Comparison of ENCODE assay signal across 1 cellular context in genomic region chr13:44238011-44238421, GRCh38.
TF ChIP-seq lines count a peak whose summit lies in the region.

No MANE protein-coding gene starts in this region.

TF ChIP-seq in liver, 16 proteins besides CTCF, POLR2A, EP300 and RAD21 (continued from another document):
- TF ChIP-seq REST (IDR thresholded peaks at IDR 0.05) (no peak), FOXA2 (IDR thresholded peaks at IDR 0.05) (no peak), FOXA1 (IDR thresholded peaks at IDR 0.05) (no peak), YY1 (IDR thresholded peaks at IDR 0.05) (no peak)
